Comparison of ENCODE assay signal across 21 cellular contexts in the genomic region with DNA sequence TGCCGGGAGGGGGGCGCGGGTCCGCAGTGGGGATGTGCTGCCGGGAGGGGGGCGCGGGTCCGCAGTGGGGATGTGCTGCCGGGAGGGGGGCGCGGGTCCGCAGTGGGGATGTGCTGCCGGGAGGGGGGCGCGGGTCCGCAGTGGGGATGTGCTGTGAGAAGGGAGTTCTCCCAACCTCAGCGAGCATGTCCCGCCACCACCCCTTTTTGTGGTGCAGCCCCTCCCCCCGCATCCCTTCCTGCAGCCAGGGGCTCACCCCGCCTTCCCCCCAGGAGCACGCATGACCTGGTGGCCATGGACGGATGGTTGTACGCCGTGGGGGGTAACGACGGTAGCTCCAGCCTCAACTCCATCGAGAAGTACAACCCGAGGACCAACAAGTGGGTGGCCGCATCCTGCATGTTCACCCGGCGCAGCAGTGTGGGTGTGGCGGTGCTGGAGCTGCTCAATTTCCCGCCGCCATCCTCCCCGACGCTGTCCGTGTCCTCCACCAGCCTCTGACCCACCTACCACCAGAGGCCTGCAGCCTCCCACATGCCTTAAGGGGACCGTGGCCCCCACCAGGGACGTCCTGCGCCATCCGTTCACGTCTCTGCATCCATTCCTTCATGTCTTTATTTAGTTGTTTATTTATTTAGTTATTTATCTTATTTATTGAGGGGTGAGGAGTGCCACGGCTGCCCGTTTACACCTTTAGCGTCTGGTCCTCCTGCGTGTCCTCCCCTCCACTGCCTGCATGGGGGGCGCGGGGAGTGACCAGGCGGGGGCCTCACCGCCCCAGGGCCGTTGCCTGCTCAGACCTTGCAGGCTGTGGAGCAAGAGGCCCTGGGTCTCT. TPM values are rescaled to one million over a fixed set of nuclear protein-coding genes. Genes with fewer than 3 reads are reported as not detected.
A peak's percentile ranks its signal among the peaks of the same experiment; 100 is the strongest.
DNase-seq lines count a peak whose midpoint lies in the region; ATAC-seq and TF ChIP-seq lines count a peak whose summit lies in the region.
"Had no signal": no experiment of that assay in that cellular context is flagged by ENCODE, and none has a peak within 500 bp of the region (broad histone marks: within the 10 kb centered on the region; RNA-seq: fewer than 3 reads in every experiment).

No MANE protein-coding gene starts in this region.

- H3K36me3 Mint-ChIP-seq in activated T-helper 17 cell treated with anti-CD3 and anti-CD28 coated beads, Interleukin-2, amount 50 U/mL, for 72 hours (ENCODE audit: low read depth) = peaks cover 6% of the 10 kb centered on the region
- no peaks in the 10 kb centered on the region for H3K36me3 Mint-ChIP-seq in naive B cell

- H3K4me3 ChIP-seq in right cardiac atrium (ENCODE audit: low read length) = no peak overlapping the region
- H3K4me3 ChIP-seq in right atrium auricular region = no peak overlapping the region
- H3K4me3 ChIP-seq: BLaER1, Peyer's patch had no signal

- H3K36me3 ChIP-seq in right atrium auricular region = no peaks in the 10 kb centered on the region

- POLR2A ChIA-PET in GM10248 (lab: Yijun Ruan, JAX) = no interaction called here

- ATAC-seq in right cardiac atrium (no peak), naive B cell (ENCODE audit: low read depth in 2 of 2) (no peak), HG02938 (IDR thresholded peaks at IDR 0.05; ENCODE audit: unreplicated experiment) (no peak), GM21381 (IDR thresholded peaks at IDR 0.05; ENCODE audit: unreplicated experiment) (no peak)
- no peak for ATAC-seq in activated T-helper 17 cell treated with anti-CD3 and anti-CD28 coated beads, Interleukin-2, amount 50 U/mL, for 72 hours (replicated peaks)

- no peaks in the 10 kb centered on the region for H3K4me1 ChIP-seq in right cardiac atrium (ENCODE audit: control insufficient read depth, insufficient read depth, low read length)
- peaks cover 0 to 29% of the 10 kb centered on the region in 2 donors for H3K4me1 ChIP-seq in right atrium auricular region

- H3K27me3 ChIP-seq in right cardiac atrium (ENCODE audit: control insufficient read depth, insufficient read depth) (no peaks in the 10 kb centered on the region), right atrium auricular region (no peaks in the 10 kb centered on the region)
- H3K27me3 ChIP-seq: Peyer's patch had no signal

- WGBS in right cardiac atrium = 92% methylated on average over 42 of the region's 51 CpGs

- peak overlapping the region; percentile 45 for H3K4me3 Mint-ChIP-seq in activated T-helper 17 cell treated with anti-CD3 and anti-CD28 coated beads, Interleukin-2, amount 50 U/mL, for 72 hours
- H3K4me3 Mint-ChIP-seq in naive B cell = peak overlapping the region in 6 of 8 donors; percentile 47 to 80 (median 66)

- H3K9me3 Mint-ChIP-seq in activated T-helper 17 cell treated with anti-CD3 and anti-CD28 coated beads, Interleukin-2, amount 50 U/mL, for 72 hours = no peaks in the 10 kb centered on the region
- no peaks in the 10 kb centered on the region for H3K9me3 Mint-ChIP-seq in naive B cell
- H3K9me3 Mint-ChIP-seq: HFFc6 had no signal

- intact Hi-C loops in right cardiac atrium (cut with DNase I) = no loop called here

- TF ChIP-seq CTCF in right atrium auricular region (IDR thresholded peaks at IDR 0.05) (no peak), GM10248 (IDR thresholded peaks at IDR 0.05; ENCODE audit: control extremely low read depth, extremely low read depth, low read depth, missing control alignments) (no peak)

- DNase-seq in right cardiac atrium = peak in 2 of 3 donors; percentile 37 to 38
- no peak for DNase-seq in right atrium auricular region (ENCODE audit: low spot score)
- no peak for DNase-seq in naive B cell
- DNase-seq in occipital lobe (lab: John Stamatoyannopoulos, UW) = no peak
- no peak for DNase-seq in GM10248 (ENCODE audit: extremely low spot score)
- DNase-seq: GF-D8, HFFc6, Kasumi-1, MM.1S, NCI-H1092 treated with DMSO at 0.1 percent for 48 hours, NCI-H1694, NCI-H2107, NCI-H226, NCI-H524 treated with DMSO at 0.1 percent for 48 hours, Peyer's patch, SIG-M5 had no signal

- H3K27ac Mint-ChIP-seq in activated T-helper 17 cell treated with anti-CD3 and anti-CD28 coated beads, Interleukin-2, amount 50 U/mL, for 72 hours = no peak overlapping the region
- H3K27ac Mint-ChIP-seq in naive B cell = peak overlapping the region in 1 of 6 donors; percentile 42

- no peaks in the 10 kb centered on the region for H3K27me3 Mint-ChIP-seq in activated T-helper 17 cell treated with anti-CD3 and anti-CD28 coated beads, Interleukin-2, amount 50 U/mL, for 72 hours
- peaks cover 17 to 19% (median 18%) of the 10 kb centered on the region in 3 donors for H3K27me3 Mint-ChIP-seq in naive B cell

- no peaks in the 10 kb centered on the region for H3K4me1 Mint-ChIP-seq in activated T-helper 17 cell treated with anti-CD3 and anti-CD28 coated beads, Interleukin-2, amount 50 U/mL, for 72 hours
- peaks cover 4 to 7% (median 4%) of the 10 kb centered on the region in 3 donors for H3K4me1 Mint-ChIP-seq in naive B cell

- no peaks in the 10 kb centered on the region for H3K9me3 ChIP-seq in right cardiac atrium (ENCODE audit: control insufficient read depth, low read length)
- H3K9me3 ChIP-seq in right atrium auricular region = no peaks in the 10 kb centered on the region
- H3K9me3 ChIP-seq: BLaER1, Peyer's patch had no signal

- H3K27ac ChIP-seq in right cardiac atrium (ENCODE audit: low read length) = no peak overlapping the region
- H3K27ac ChIP-seq in right atrium auricular region = no peak overlapping the region
- H3K27ac ChIP-seq: BLaER1 had no signal

- CTCF ChIA-PET in GM10248 (lab: Yijun Ruan, JAX) = no interaction called here

RNA-seq across cellular contexts. Expression of gene PLEKHN1, which starts 1.4 kb away (rescaled TPM):
- under 1 TPM in 1 of 4 donors, not detected in 3; 0.41 TPM for total RNA-seq in right cardiac atrium
- 0.14 TPM for polyA plus RNA-seq in right cardiac atrium
- under 1 TPM in 1 of 2 donors, not detected in 1; 0.59 TPM for total RNA-seq in right atrium auricular region
- 1 to 10 TPM; 2.8 to 6.3 TPM for total RNA-seq in activated T-helper 17 cell treated with anti-CD3 and anti-CD28 coated beads, Interleukin-2, amount 50 U/mL, for 72 hours
- not detected for polyA plus RNA-seq in naive B cell (ENCODE audit: low read depth in 6 of 6)
- not detected for total RNA-seq in occipital lobe

RNA-seq across cellular contexts. Expression of gene KLHL17, which starts 4.5 kb away (rescaled TPM):
- total RNA-seq in right cardiac atrium = 1 to 10 TPM; 5.0 to 9.7 (median 6.6) TPM
- polyA plus RNA-seq in right cardiac atrium = 5.3 TPM
- 1 to 10 TPM; 2.4 to 2.9 TPM for total RNA-seq in right atrium auricular region
- 10 to 100 TPM; 17.4 to 17.8 TPM for total RNA-seq in activated T-helper 17 cell treated with anti-CD3 and anti-CD28 coated beads, Interleukin-2, amount 50 U/mL, for 72 hours
- 1 to 10 TPM in 4 of 6 donors, under 1 TPM in 1, not detected in 1; 0.70 to 1.8 (median 1.4) TPM for polyA plus RNA-seq in naive B cell (ENCODE audit: low read depth in 6 of 6)
- 6.1 TPM for total RNA-seq in occipital lobe

RNA-seq across cellular contexts. Expression of gene NOC2L, which starts 5.9 kb away (rescaled TPM):
- total RNA-seq in right cardiac atrium (10 to 100 TPM; 43.6 to 48.6 (median 45.5) TPM), right atrium auricular region (10 to 100 TPM; 29.5 to 38.8 TPM), occipital lobe (52.7 TPM)
- polyA plus RNA-seq in right cardiac atrium (44.3 TPM), naive B cell (ENCODE audit: low read depth in 6 of 6) (10 to 100 TPM; 50.8 to 78.2 (median 60.4) TPM)
- total RNA-seq in activated T-helper 17 cell treated with anti-CD3 and anti-CD28 coated beads, Interleukin-2, amount 50 U/mL, for 72 hours = 100 to 1,000 TPM in 1 of 2 donors, 10 to 100 TPM in 1; 57.6 to 141 TPM

RNA-seq across cellular contexts. Expression of gene PERM1, which starts 17.0 kb away (rescaled TPM):
- 10 to 100 TPM; 44.4 to 78.0 (median 57.4) TPM for total RNA-seq in right cardiac atrium
- 112 TPM for polyA plus RNA-seq in right cardiac atrium
- total RNA-seq in right atrium auricular region = 10 to 100 TPM; 22.0 to 61.8 TPM
- total RNA-seq in activated T-helper 17 cell treated with anti-CD3 and anti-CD28 coated beads, Interleukin-2, amount 50 U/mL, for 72 hours = not detected
- polyA plus RNA-seq in naive B cell (ENCODE audit: low read depth in 6 of 6) = not detected
- total RNA-seq in occipital lobe = 0.47 TPM
- total RNA-seq: H1 had no signal
- polyA plus RNA-seq: H1 had no signal

RNA-seq across cellular contexts. Expression of gene HES4, which starts 35.0 kb away (rescaled TPM):
- total RNA-seq in right cardiac atrium (10 to 100 TPM; 37.3 to 62.5 (median 38.6) TPM), right atrium auricular region (10 to 100 TPM; 31.8 to 68.4 TPM), occipital lobe (15.1 TPM)
- polyA plus RNA-seq in right cardiac atrium (25.7 TPM), naive B cell (ENCODE audit: low read depth in 6 of 6) (under 1 TPM in 2 of 6 donors, not detected in 4; 0.45 to 0.64 TPM)
- 1 to 10 TPM in 1 of 2 donors, not detected in 1; 2.5 TPM for total RNA-seq in activated T-helper 17 cell treated with anti-CD3 and anti-CD28 coated beads, Interleukin-2, amount 50 U/mL, for 72 hours

Comparison
In these comparisons a context has a peak if more than half of its experiments do, and no peak if none do; other contexts are left out.
1. DNase-seq: peak in right cardiac atrium (2 of 3); none in right atrium auricular region (single experiment), naive B cell (single experiment), occipital lobe (single experiment) and GM10248 (single experiment).